1 cellular context compared by ENCODE assay signal in genomic region chr17:41688641-41689496, GRCh38.
TF ChIP-seq lines count a peak whose summit lies in the region.

Gene EIF1, plus strand, starts transcription at chr17:41688885. Its CDS starts 154 bp downstream, at chr17:41689039.

TF ChIP-seq in HepG2, 621 proteins besides CTCF, POLR2A, EP300 and RAD21 (continued from another document and continues in another):
- no peak for TF ChIP-seq HNF1A (IDR thresholded peaks at IDR 0.05; ENCODE audit: low read depth)
- TF ChIP-seq HNF1A (CRISPR knock-in tag; IDR thresholded peaks at IDR 0.05; ENCODE audit: borderline replicate concordance): peak; percentile 78
- peak; percentile 95 for TF ChIP-seq MEIS1 (CRISPR knock-in tag; IDR thresholded peaks at IDR 0.05; ENCODE audit: borderline replicate concordance)
- TF ChIP-seq CREM (IDR thresholded peaks at IDR 0.05): peak; percentile 98
- peak; percentile 85 for TF ChIP-seq CREM (CRISPR knock-in tag; IDR thresholded peaks at IDR 0.05)
- TF ChIP-seq GMEB1 (CRISPR knock-in tag; IDR thresholded peaks at IDR 0.05; ENCODE audit: borderline replicate concordance): peak; percentile 99
- no peak for TF ChIP-seq KDM1A (CRISPR knock-in tag; IDR thresholded peaks at IDR 0.05)
- TF ChIP-seq ZNF670 (CRISPR knock-in tag; IDR thresholded peaks at IDR 0.05; ENCODE audit: borderline replicate concordance): peak; percentile 80
- no peak for TF ChIP-seq EHMT2 (IDR thresholded peaks at IDR 0.05; ENCODE audit: borderline replicate concordance, low read depth, low read length)
- TF ChIP-seq RNF219 (CRISPR knock-in tag; IDR thresholded peaks at IDR 0.05): peak; percentile 96; the same call in 1 of the 2 replicates
- peak; percentile 71; the same call in 1 of the 2 replicates for TF ChIP-seq SMAD3 (CRISPR knock-in tag; IDR thresholded peaks at IDR 0.05)
- TF ChIP-seq AFF4 (CRISPR knock-in tag; IDR thresholded peaks at IDR 0.05): peak; percentile 87
- no peak; the same call in 1 of the 2 replicates for TF ChIP-seq KMT2B (CRISPR knock-in tag; IDR thresholded peaks at IDR 0.05)
- TF ChIP-seq GFI1 (CRISPR knock-in tag; IDR thresholded peaks at IDR 0.05; ENCODE audit: borderline replicate concordance): peak; percentile 78; the same call in 1 of the 2 replicates
- TF ChIP-seq ZNF326 (CRISPR knock-in tag; IDR thresholded peaks at IDR 0.05; ENCODE audit: borderline replicate concordance): no peak
- TF ChIP-seq DDIT3 (CRISPR knock-in tag; IDR thresholded peaks at IDR 0.05): no peak
- TF ChIP-seq ZC3H4 (CRISPR knock-in tag; IDR thresholded peaks at IDR 0.05; ENCODE audit: borderline replicate concordance): peak; percentile 98
- peak; percentile 93 for TF ChIP-seq CENPT (CRISPR knock-in tag; IDR thresholded peaks at IDR 0.05; ENCODE audit: low read depth)
- TF ChIP-seq HIVEP1 (CRISPR knock-in tag; IDR thresholded peaks at IDR 0.05): peak; percentile 96
- peak; percentile 93 for TF ChIP-seq ZNF749 (CRISPR knock-in tag; IDR thresholded peaks at IDR 0.05; ENCODE audit: borderline replicate concordance)
- TF ChIP-seq RFXAP (CRISPR knock-in tag; IDR thresholded peaks at IDR 0.05; ENCODE audit: borderline replicate concordance): peak; percentile 89; the same call in 1 of the 2 replicates
- peak; percentile 92 for TF ChIP-seq ZNF616 (CRISPR knock-in tag; IDR thresholded peaks at IDR 0.05; ENCODE audit: low read depth)
- TF ChIP-seq ZNF337 (CRISPR knock-in tag; IDR thresholded peaks at IDR 0.05; ENCODE audit: borderline replicate concordance, low read depth): peak; percentile 91
- TF ChIP-seq ZBTB4 (CRISPR knock-in tag; IDR thresholded peaks at IDR 0.05; ENCODE audit: borderline replicate concordance): peak; percentile 93
- TF ChIP-seq HNRNPL (IDR thresholded peaks at IDR 0.05; ENCODE audit: low read depth, low read length): peak; percentile 98
- TF ChIP-seq ZNF597 (CRISPR knock-in tag; IDR thresholded peaks at IDR 0.05): no peak
- peak; percentile 97 for TF ChIP-seq ZNF761 (CRISPR knock-in tag; conservative IDR thresholded peaks at IDR 0.05)
- TF ChIP-seq ZNF432 (CRISPR knock-in tag; IDR thresholded peaks at IDR 0.05; ENCODE audit: borderline replicate concordance): no peak
- peak; percentile 87 for TF ChIP-seq ZNF703 (CRISPR knock-in tag; IDR thresholded peaks at IDR 0.05; ENCODE audit: borderline replicate concordance)
- peak; percentile 92 for TF ChIP-seq GABPA (IDR thresholded peaks at IDR 0.05; ENCODE audit: low read depth, low read length)
- TF ChIP-seq GABPA (CRISPR knock-in tag; IDR thresholded peaks at IDR 0.05; ENCODE audit: low read depth): peak; percentile 95
- TF ChIP-seq ZMAT5 (CRISPR knock-in tag; IDR thresholded peaks at IDR 0.05; ENCODE audit: borderline replicate concordance, low read depth): no peak
- TF ChIP-seq ZNF34 (CRISPR knock-in tag; IDR thresholded peaks at IDR 0.05; ENCODE audit: borderline replicate concordance): peak; percentile 99
- TF ChIP-seq NCOA1 (CRISPR knock-in tag; IDR thresholded peaks at IDR 0.05): no peak
- peak; percentile 93 for TF ChIP-seq ZNF883 (CRISPR knock-in tag; IDR thresholded peaks at IDR 0.05; ENCODE audit: not compliant biosample characterization)
- no peak for TF ChIP-seq ZNF530 (CRISPR knock-in tag; IDR thresholded peaks at IDR 0.05; ENCODE audit: low read depth)
- TF ChIP-seq ZBTB8A (CRISPR knock-in tag; IDR thresholded peaks at IDR 0.05; ENCODE audit: borderline replicate concordance, low read depth): peak; percentile 86; the same call in 1 of the 2 replicates
- TF ChIP-seq ZBTB26 (CRISPR knock-in tag; IDR thresholded peaks at IDR 0.05; ENCODE audit: borderline replicate concordance): peak; percentile 28; the same call in 1 of the 2 replicates
- TF ChIP-seq SIN3B (IDR thresholded peaks at IDR 0.05; ENCODE audit: low read length): no peak; the same call in none of the 2 replicates
- peak; percentile 87 for TF ChIP-seq PHF21A (CRISPR knock-in tag; IDR thresholded peaks at IDR 0.05)
- TF ChIP-seq ZNF720 (CRISPR knock-in tag; IDR thresholded peaks at IDR 0.05): no peak
- TF ChIP-seq BRD4 (CRISPR knock-in tag; IDR thresholded peaks at IDR 0.05): 0 out of 2 replicates have a peak, but pooled peaks have one; percentile 12
- TF ChIP-seq SALL1 (CRISPR knock-in tag; IDR thresholded peaks at IDR 0.05): peak; percentile 90
- 0 out of 2 replicates have a peak, but pooled peaks have one; percentile 33 for TF ChIP-seq ZSCAN20 (CRISPR knock-in tag; IDR thresholded peaks at IDR 0.05; ENCODE audit: borderline replicate concordance)
- TF ChIP-seq DRAP1 (CRISPR knock-in tag; IDR thresholded peaks at IDR 0.05): peak; percentile 100
- TF ChIP-seq ZNF619 (CRISPR knock-in tag; IDR thresholded peaks at IDR 0.05): peak; percentile 98
